Comparison of ENCODE assay signal across 1 cellular context in genomic region chr1:207327994-207328393, GRCh38.
TF ChIP-seq lines count a peak whose summit lies in the region.

No MANE protein-coding gene starts in this region.

TF ChIP-seq in GM23338, 12 proteins besides CTCF, POLR2A, EP300 and RAD21 (continued from another document):
- TF ChIP-seq ZNF462 (CRISPR knock-in tag; IDR thresholded peaks at IDR 0.05): no peak
